ENCODE assay signal across 8 cellular contexts in the genomic region with DNA sequence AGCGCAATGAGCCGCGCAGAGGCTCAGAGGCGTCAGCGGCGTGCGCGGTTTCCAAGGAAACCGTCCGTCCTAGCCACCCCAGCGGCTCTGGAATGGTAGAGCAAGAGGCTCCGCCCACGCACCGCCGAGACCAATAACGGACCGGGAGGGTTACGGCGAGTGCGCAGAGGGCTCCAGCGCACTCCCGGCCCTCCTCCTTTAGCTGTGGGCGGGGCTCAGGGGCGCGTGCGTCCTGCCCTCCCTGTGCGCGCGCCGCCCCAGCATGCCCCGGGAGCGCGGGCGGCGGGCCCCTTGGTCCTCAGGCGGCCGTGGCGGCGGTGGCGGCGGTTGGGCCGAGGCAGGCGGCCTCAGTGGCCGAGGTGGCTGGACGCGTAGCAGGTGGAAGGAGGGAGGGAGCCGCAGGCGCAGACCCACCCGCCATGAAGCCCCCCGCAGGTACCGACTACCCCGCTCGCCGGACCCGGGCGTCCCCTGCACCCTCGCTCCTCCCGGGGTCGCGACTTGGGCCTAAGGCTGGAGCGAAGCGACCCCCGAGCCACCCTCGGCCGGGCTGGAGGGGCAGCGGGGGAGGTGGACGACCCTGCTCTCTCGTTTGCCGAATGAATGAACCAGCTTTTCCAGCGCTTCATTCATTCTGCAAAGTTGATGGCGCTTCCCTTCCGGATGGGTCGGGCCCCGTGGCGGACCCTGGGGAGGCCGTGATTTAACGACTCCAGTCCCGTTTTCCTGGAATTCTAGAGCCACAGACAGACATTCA. TPM values are rescaled to one million over a fixed set of nuclear protein-coding genes. Genes with fewer than 3 reads are reported as not detected.
A peak's percentile ranks its signal among the peaks of the same experiment; 100 is the strongest.
DNase-seq lines count a peak whose midpoint lies in the region; ATAC-seq lines count a peak whose summit lies in the region.

Gene THOP1 (plus strand): TSS at position 260 of the 757 bp plus-strand sequence. CDS start 160 bp downstream, at position 420.

- no peak within 1 kb of the TSS for H2BK5ac ChIP-seq in mesenchymal stem cell (ENCODE audit: low read depth, low read length, poor library complexity, severe bottlenecking)

- CTCF ChIA-PET in activated CD8-positive, alpha-beta memory T cell treated with anti-CD3 and anti-CD28 coated beads, Interleukin-2, amount 10 ng/mL, durations not matched to agents 7 days and 5 days (lab: Charles Lee) = interaction anchor here (0.5 to 1.2 kb wide), 5 partner anchors 14 to 394 kb away, joined by 3 to 5 read pairs (median 4); no protein-coding TSS in a partner anchor

- H3K4me1 Mint-ChIP-seq in activated CD8-positive, alpha-beta memory T cell treated with anti-CD3 and anti-CD28 coated beads, Interleukin-2, amount 10 ng/mL, durations not matched to agents 7 days and 5 days = peaks cover 67% of the 10 kb centered on the region

- H3K4me3 ChIP-seq in NT2/D1 (ENCODE audit: insufficient read length, low read depth) (peak within 1 kb of the TSS; percentile 92), endocrine pancreas (ENCODE audit: control insufficient read depth, insufficient read depth, low read length) (peak within 1 kb of the TSS; percentile 72), mesenchymal stem cell (ENCODE audit: insufficient read depth in 1 of 2, low read depth in 1 of 2, low read length in 2 of 2) (peak within 1 kb of the TSS; percentile 85 to 96)

- no peak within 1 kb of the TSS for H2AK5ac ChIP-seq in mesenchymal stem cell (ENCODE audit: low read length, severe bottlenecking)

- H3K23ac ChIP-seq in mesenchymal stem cell (ENCODE audit: low read length in 2 of 2) = peak within 1 kb of the TSS; percentile 68 to 99

- peak within 1 kb of the TSS; percentile 99 for H3K4me2 ChIP-seq in mesenchymal stem cell (ENCODE audit: low read length, poor library complexity, severe bottlenecking)

- peak within 1 kb of the TSS; percentile 96 for H3K9ac ChIP-seq in NT2/D1 (ENCODE audit: insufficient read length, low read depth)
- peak within 1 kb of the TSS; percentile 82 for H3K9ac ChIP-seq in endocrine pancreas (ENCODE audit: control insufficient read depth, insufficient read depth, low read length)
- peak within 1 kb of the TSS; percentile 94 for H3K9ac ChIP-seq in mesenchymal stem cell (ENCODE audit: low read length)

- no peaks in the 10 kb centered on the region for H3K9me3 Mint-ChIP-seq in activated CD8-positive, alpha-beta memory T cell treated with anti-CD3 and anti-CD28 coated beads, Interleukin-2, amount 10 ng/mL, durations not matched to agents 7 days and 5 days (ENCODE audit: low read depth)

- peak within 1 kb of the TSS; percentile 91 for H3K4me3 Mint-ChIP-seq in activated CD8-positive, alpha-beta memory T cell treated with anti-CD3 and anti-CD28 coated beads, Interleukin-2, amount 10 ng/mL, durations not matched to agents 7 days and 5 days

- H3K27ac Mint-ChIP-seq in activated CD8-positive, alpha-beta memory T cell treated with anti-CD3 and anti-CD28 coated beads, Interleukin-2, amount 10 ng/mL, durations not matched to agents 7 days and 5 days = peak within 1 kb of the TSS; percentile 78

- H3K79me1 ChIP-seq in mesenchymal stem cell (replicated peaks; ENCODE audit: low read length, poor library complexity, severe bottlenecking) = peaks cover 17% of the 10 kb centered on the region

- ATAC-seq in GM21367 (IDR thresholded peaks at IDR 0.05; ENCODE audit: unreplicated experiment) = peak; percentile 56
- peak; percentile 90 for ATAC-seq in activated CD8-positive, alpha-beta memory T cell treated with anti-CD3 and anti-CD28 coated beads, Interleukin-2, amount 10 ng/mL, durations not matched to agents 7 days and 5 days

- H3K14ac ChIP-seq in mesenchymal stem cell (ENCODE audit: low read length in 2 of 2) = peak within 1 kb of the TSS in 1 of 2 experiments; percentile 81

- H2AFZ ChIP-seq in mesenchymal stem cell (ENCODE audit: low read depth, low read length) = peak within 1 kb of the TSS; percentile 97

- H3K9me3 ChIP-seq in NT2/D1 (ENCODE audit: insufficient read depth, low read length) = peaks cover 5% of the 10 kb centered on the region; the same call in 1 of the 2 replicates
- no peaks in the 10 kb centered on the region for H3K9me3 ChIP-seq in endocrine pancreas (ENCODE audit: control insufficient read depth, low read length)
- H3K9me3 ChIP-seq in mesenchymal stem cell (ENCODE audit: control insufficient read depth, low read length) = no peaks in the 10 kb centered on the region

- peak within 1 kb of the TSS; percentile 63 to 82 for H3K18ac ChIP-seq in mesenchymal stem cell (ENCODE audit: low read depth in 1 of 2, low read length in 2 of 2)

- H3K4me1 ChIP-seq in NT2/D1 (ENCODE audit: insufficient read depth, insufficient read length) (peaks cover 11% of the 10 kb centered on the region), endocrine pancreas (ENCODE audit: control insufficient read depth, insufficient read depth, low read length) (no peaks in the 10 kb centered on the region), mesenchymal stem cell (ENCODE audit: control insufficient read depth, insufficient read depth, low read depth, low read length) (peaks cover 22% of the 10 kb centered on the region)

- no peaks in the 10 kb centered on the region for H3K27me3 ChIP-seq in NT2/D1 (ENCODE audit: insufficient read depth, insufficient read length)
- no peaks in the 10 kb centered on the region for H3K27me3 ChIP-seq in endocrine pancreas (ENCODE audit: control insufficient read depth, insufficient read depth, low read length)
- no peaks in the 10 kb centered on the region for H3K27me3 ChIP-seq in mesenchymal stem cell (ENCODE audit: control insufficient read depth in 1 of 2, insufficient read depth in 1 of 2, low read length in 2 of 2)

- H3K36me3 ChIP-seq in NT2/D1 (ENCODE audit: insufficient read depth, insufficient read length, low read length) (peaks cover 55% of the 10 kb centered on the region), endocrine pancreas (ENCODE audit: control insufficient read depth, insufficient read depth, low read length) (no peaks in the 10 kb centered on the region), mesenchymal stem cell (ENCODE audit: control insufficient read depth in 1 of 2, insufficient read depth in 2 of 2, low read depth in 1 of 2, low read length in 2 of 2) (peaks cover 4 to 23% of the 10 kb centered on the region in 2 experiments)

- under 1% methylated on average over 54 of the region's 78 CpGs for WGBS in mesenchymal stem cell

- no peak within 1 kb of the TSS for H3K4ac ChIP-seq in mesenchymal stem cell (ENCODE audit: low read depth in 1 of 2, low read length in 2 of 2)

- H3K27me3 Mint-ChIP-seq in activated CD8-positive, alpha-beta memory T cell treated with anti-CD3 and anti-CD28 coated beads, Interleukin-2, amount 10 ng/mL, durations not matched to agents 7 days and 5 days = no peaks in the 10 kb centered on the region

- no peak within 1 kb of the TSS for H2BK15ac ChIP-seq in mesenchymal stem cell (ENCODE audit: low read depth, poor library complexity, severe bottlenecking)

- no peak within 1 kb of the TSS for H2BK12ac ChIP-seq in mesenchymal stem cell (ENCODE audit: low read length in 2 of 2)

- peak within 1 kb of the TSS; percentile 83 for H4K8ac ChIP-seq in mesenchymal stem cell (ENCODE audit: low read length)

- peak; percentile 99 for DNase-seq in COLO668 (lab: John Stamatoyannopoulos, UW; ENCODE audit: unreplicated experiment)
- DNase-seq in HUDEP-2 (lab: John Stamatoyannopoulos, UW; ENCODE audit: unreplicated experiment in 76 of 76) = peak; percentile 70 to 100 (median 99)
- DNase-seq in NT2/D1 (ENCODE audit: low read depth, low spot score) = peak; percentile 99
- DNase-seq in activated CD8-positive, alpha-beta memory T cell treated with anti-CD3 and anti-CD28 coated beads, Interleukin-2, amount 10 ng/mL, durations not matched to agents 7 days and 5 days = peak; percentile 100
- DNase-seq in mesenchymal stem cell = peak; percentile 99
- peak; percentile 96 for DNase-seq in stimulated activated CD8-positive, alpha-beta memory T cell treated with anti-CD3 and anti-CD28 coated beads, Interleukin-12 subunit alpha, Interleukin-12 subunit beta, amount 100 ng/mL, for 4 hours (ENCODE audit: low read depth)

- peaks cover 10% of the 10 kb centered on the region for H3K36me3 Mint-ChIP-seq in activated CD8-positive, alpha-beta memory T cell treated with anti-CD3 and anti-CD28 coated beads, Interleukin-2, amount 10 ng/mL, durations not matched to agents 7 days and 5 days

- peak within 1 kb of the TSS; percentile 61 for H3K27ac ChIP-seq in mesenchymal stem cell (ENCODE audit: low read length, poor library complexity, severe bottlenecking)

- H2BK120ac ChIP-seq in mesenchymal stem cell (ENCODE audit: low read depth, low read length) = no peak within 1 kb of the TSS

- H4K91ac ChIP-seq in mesenchymal stem cell (ENCODE audit: low read length) = peak within 1 kb of the TSS; percentile 71

RNA-seq across cellular contexts. Expression of gene THOP1, which starts in this region (rescaled TPM):
- 100 to 1,000 TPM; 138 to 139 TPM for total RNA-seq in activated CD8-positive, alpha-beta memory T cell treated with anti-CD3 and anti-CD28 coated beads, Interleukin-2, amount 10 ng/mL, durations not matched to agents 7 days and 5 days
- 30.9 TPM for polyA plus RNA-seq in mesenchymal stem cell (2013, experiment 1 of 2)
- 31.0 TPM for polyA plus RNA-seq in mesenchymal stem cell (2013, experiment 2 of 2)

Comparison
In these comparisons a context has a peak if more than half of its experiments do, and no peak if none do; other contexts are left out.
1. Peak in every context shown above with its lines: DNase-seq, ATAC-seq, H3K4me3 ChIP-seq and H3K27ac ChIP-seq.